ENCODE assay signal across 1 cellular context in the genomic region with DNA sequence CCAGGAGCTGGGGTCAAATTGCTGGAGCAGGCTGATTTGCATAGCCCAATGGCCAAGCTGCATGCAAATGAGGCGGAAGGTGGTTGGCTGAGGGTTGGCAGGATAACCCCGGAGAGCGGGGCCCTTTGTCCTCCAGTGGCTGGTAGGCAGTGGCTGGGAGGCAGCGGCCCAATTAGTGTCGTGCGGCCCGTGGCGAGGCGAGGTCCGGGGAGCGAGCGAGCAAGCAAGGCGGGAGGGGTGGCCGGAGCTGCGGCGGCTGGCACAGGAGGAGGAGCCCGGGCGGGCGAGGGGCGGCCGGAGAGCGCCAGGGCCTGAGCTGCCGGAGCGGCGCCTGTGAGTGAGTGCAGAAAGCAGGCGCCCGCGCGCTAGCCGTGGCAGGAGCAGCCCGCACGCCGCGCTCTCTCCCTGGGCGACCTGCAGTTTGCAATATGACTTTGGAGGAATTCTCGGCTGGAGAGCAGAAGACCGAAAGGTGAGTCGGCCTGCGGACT.
A peak's percentile ranks its signal among the peaks of the same experiment; 100 is the strongest.
TF ChIP-seq lines count a peak whose summit lies in the region.

A gene with protein sequence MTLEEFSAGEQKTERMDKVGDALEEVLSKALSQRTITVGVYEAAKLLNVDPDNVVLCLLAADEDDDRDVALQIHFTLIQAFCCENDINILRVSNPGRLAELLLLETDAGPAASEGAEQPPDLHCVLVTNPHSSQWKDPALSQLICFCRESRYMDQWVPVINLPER (plus strand): TSS at position 135 of the 491 bp plus-strand sequence. CDS start 294 bp downstream, at position 429.

TF ChIP-seq in HEK293, 187 proteins besides CTCF, POLR2A, EP300 and RAD21 (continued from another document):
- TF ChIP-seq, protein P1, sequence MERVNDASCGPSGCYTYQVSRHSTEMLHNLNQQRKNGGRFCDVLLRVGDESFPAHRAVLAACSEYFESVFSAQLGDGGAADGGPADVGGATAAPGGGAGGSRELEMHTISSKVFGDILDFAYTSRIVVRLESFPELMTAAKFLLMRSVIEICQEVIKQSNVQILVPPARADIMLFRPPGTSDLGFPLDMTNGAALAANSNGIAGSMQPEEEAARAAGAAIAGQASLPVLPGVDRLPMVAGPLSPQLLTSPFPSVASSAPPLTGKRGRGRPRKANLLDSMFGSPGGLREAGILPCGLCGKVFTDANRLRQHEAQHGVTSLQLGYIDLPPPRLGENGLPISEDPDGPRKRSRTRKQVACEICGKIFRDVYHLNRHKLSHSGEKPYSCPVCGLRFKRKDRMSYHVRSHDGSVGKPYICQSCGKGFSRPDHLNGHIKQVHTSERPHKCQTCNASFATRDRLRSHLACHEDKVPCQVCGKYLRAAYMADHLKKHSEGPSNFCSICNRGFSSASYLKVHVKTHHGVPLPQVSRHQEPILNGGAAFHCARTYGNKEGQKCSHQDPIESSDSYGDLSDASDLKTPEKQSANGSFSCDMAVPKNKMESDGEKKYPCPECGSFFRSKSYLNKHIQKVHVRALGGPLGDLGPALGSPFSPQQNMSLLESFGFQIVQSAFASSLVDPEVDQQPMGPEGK (tag by site-specific recombination; IDR thresholded peaks at IDR 0.05) = peak; percentile 79
- no peak for TF ChIP-seq ZNF23 (tag by site-specific recombination; IDR thresholded peaks at IDR 0.05; ENCODE audit: borderline replicate concordance)
- no peak for TF ChIP-seq PRDM1 (tag by site-specific recombination; IDR thresholded peaks at IDR 0.05)
- TF ChIP-seq, protein P2, sequence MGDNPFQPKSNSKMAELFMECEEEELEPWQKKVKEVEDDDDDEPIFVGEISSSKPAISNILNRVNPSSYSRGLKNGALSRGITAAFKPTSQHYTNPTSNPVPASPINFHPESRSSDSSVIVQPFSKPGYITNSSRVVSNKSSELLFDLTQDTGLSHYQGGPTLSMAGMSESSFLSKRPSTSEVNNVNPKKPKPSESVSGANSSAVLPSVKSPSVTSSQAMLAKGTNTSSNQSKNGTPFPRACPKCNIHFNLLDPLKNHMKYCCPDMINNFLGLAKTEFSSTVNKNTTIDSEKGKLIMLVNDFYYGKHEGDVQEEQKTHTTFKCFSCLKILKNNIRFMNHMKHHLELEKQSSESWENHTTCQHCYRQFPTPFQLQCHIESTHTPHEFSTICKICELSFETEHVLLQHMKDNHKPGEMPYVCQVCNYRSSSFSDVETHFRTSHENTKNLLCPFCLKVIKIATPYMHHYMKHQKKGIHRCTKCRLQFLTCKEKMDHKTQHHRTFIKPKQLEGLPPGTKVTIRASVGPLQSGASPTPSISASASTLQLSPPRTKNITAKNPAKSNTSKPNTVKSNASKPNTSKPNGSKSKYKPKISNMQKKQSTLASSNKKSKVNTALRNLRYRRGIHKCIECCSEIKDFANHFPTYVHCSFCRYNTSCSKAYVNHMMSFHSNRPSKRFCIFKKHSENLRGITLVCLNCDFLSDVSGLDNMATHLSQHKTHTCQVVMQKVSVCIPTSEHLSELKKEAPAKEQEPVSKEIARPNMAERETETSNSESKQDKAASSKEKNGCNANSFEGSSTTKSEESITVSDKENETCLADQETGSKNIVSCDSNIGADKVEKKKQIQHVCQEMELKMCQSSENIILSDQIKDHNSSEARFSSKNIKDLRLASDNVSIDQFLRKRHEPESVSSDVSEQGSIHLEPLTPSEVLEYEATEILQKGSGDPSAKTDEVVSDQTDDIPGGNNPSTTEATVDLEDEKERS (tag by site-specific recombination; IDR thresholded peaks at IDR 0.05) = no peak
- TF ChIP-seq, protein P3, sequence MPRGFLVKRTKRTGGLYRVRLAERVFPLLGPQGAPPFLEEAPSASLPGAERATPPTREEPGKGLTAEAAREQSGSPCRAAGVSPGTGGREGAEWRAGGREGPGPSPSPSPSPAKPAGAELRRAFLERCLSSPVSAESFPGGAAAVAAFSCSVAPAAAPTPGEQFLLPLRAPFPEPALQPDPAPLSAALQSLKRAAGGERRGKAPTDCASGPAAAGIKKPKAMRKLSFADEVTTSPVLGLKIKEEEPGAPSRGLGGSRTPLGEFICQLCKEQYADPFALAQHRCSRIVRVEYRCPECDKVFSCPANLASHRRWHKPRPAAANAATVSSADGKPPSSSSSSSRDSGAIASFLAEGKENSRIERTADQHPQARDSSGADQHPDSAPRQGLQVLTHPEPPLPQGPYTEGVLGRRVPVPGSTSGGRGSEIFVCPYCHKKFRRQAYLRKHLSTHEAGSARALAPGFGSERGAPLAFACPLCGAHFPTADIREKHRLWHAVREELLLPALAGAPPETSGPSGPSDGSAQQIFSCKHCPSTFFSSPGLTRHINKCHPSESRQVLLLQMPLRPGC (tag by site-specific recombination; IDR thresholded peaks at IDR 0.05) = no peak
- no peak; the same call in 1 of the 2 replicates for TF ChIP-seq WT1 (tag by site-specific recombination; IDR thresholded peaks at IDR 0.05)
- no peak for TF ChIP-seq ZNF2 (tag by site-specific recombination; IDR thresholded peaks at IDR 0.05)
- TF ChIP-seq GLIS2 (tag by site-specific recombination; IDR thresholded peaks at IDR 0.05) = peak; percentile 81
- TF ChIP-seq GLI4 (tag by site-specific recombination; IDR thresholded peaks at IDR 0.05) = no peak
